Comparison of ENCODE assay signal across 24 cellular contexts in genomic region chr7:121113288-121113687, GRCh38.
DNase-seq lines count a peak whose midpoint lies in the region; ATAC-seq, FAIRE-seq and TF ChIP-seq lines count a peak whose summit lies in the region.
"Had no signal": no experiment of that assay in that cellular context is flagged by ENCODE, and none has a peak within 500 bp of the region (broad histone marks: within the 10 kb centered on the region; RNA-seq: fewer than 3 reads in every experiment).

No MANE protein-coding gene starts in this region.

- TF ChIP-seq POLR2A in H54 (IDR thresholded peaks at IDR 0.05; ENCODE audit: low read depth, low read length) = no peak

- peak; percentile 25 for DNase-seq in A172 (ENCODE audit: low spot score)
- no peak for DNase-seq in H54 (ENCODE audit: insufficient read length, low spot score)
- DNase-seq in RWPE2 (ENCODE audit: low spot score) = no peak
- DNase-seq in fibroblast of peridontal ligament (ENCODE audit: extremely low read depth) = peak; percentile 25
- DNase-seq in NCI-H2171 (lab: John Stamatoyannopoulos, UW) = no peak
- DNase-seq in GM13977 (ENCODE audit: low spot score) = no peak
- DNase-seq: activated CD4-positive, alpha-beta T cell treated with anti-CD3 and anti-CD28 coated beads, Interleukin-2, amount 50 U/mL, for 1 hour; Calu3; endodermal cell; glutamatergic neuron; MM.1S; NCI-H1436 treated with DMSO at 0.1 percent for 48 hours; NCI-H510A treated with DMSO at 0.1 percent for 48 hours; NK-92 treated with Interleukin-12 subunit alpha and Interleukin-12 subunit beta, amount 100 ng/mL, for 24 hours had no signal

- no peaks in the 10 kb centered on the region for H3K36me3 ChIP-seq in RWPE2 (ENCODE audit: low read depth)

- ATAC-seq in RWPE2 (ENCODE audit: low read depth) (peak; percentile 91), HG02623 (IDR thresholded peaks at IDR 0.05; ENCODE audit: unreplicated experiment) (no peak), HG02759 (IDR thresholded peaks at IDR 0.05; ENCODE audit: unreplicated experiment) (no peak)
- ATAC-seq: activated T-helper 17 cell treated with anti-CD3 and anti-CD28 coated beads, Interleukin-2, amount 50 U/mL, for 72 hours; sciatic nerve had no signal

- H3K27ac ChIP-seq in RWPE2 (ENCODE audit: poor library complexity, severe bottlenecking) = peak overlapping the region; percentile 29
- H3K27ac ChIP-seq: C4-2B, coronary artery, parathyroid adenoma, VCaP had no signal

- H3K9me3 ChIP-seq in RWPE2 (ENCODE audit: severe bottlenecking) = no peaks in the 10 kb centered on the region

- peaks cover 29% of the 10 kb centered on the region for H3K4me1 ChIP-seq in RWPE2 (ENCODE audit: insufficient read depth, poor library complexity, severe bottlenecking)
- H3K4me1 ChIP-seq: parathyroid adenoma had no signal

- FAIRE-seq in H54 (lab: Jason Lieb, UNC) = peak; percentile 30
- FAIRE-seq: A204.1, RCC 7860 had no signal

- H3K27me3 ChIP-seq in RWPE2 (ENCODE audit: insufficient read depth, poor library complexity, severe bottlenecking) = no peaks in the 10 kb centered on the region

- in situ Hi-C loops in GM13977 (cut with MboI; ENCODE audit: low pct_unique_long_range_greater_than_20kb, low sequenced_read_pairs, unreplicated experiment) = loop anchor here (25.0 kb wide), 1 partner anchor 326 kb away; no protein-coding TSS in a partner anchor

- TF ChIP-seq CTCF in RWPE2 (IDR thresholded peaks at IDR 0.05; ENCODE audit: poor library complexity, severe bottlenecking) (no peak), GM13977 (IDR thresholded peaks at IDR 0.05; ENCODE audit: extremely low read depth, insufficient read depth, missing control alignments) (no peak)

- no peak overlapping the region for H3K4me3 ChIP-seq in RWPE2 (ENCODE audit: severe bottlenecking)
- H3K4me3 ChIP-seq: coronary artery had no signal

Comparison
In these comparisons a context has a peak if more than half of its experiments do, and no peak if none do; other contexts are left out.
1. DNase-seq: peak in A172 (single experiment) and fibroblast of peridontal ligament (single experiment); none in H54 (single experiment), RWPE2 (single experiment), NCI-H2171 (single experiment) and GM13977 (single experiment).